ENCODE assay signal across 8 cellular contexts in the genomic region with DNA sequence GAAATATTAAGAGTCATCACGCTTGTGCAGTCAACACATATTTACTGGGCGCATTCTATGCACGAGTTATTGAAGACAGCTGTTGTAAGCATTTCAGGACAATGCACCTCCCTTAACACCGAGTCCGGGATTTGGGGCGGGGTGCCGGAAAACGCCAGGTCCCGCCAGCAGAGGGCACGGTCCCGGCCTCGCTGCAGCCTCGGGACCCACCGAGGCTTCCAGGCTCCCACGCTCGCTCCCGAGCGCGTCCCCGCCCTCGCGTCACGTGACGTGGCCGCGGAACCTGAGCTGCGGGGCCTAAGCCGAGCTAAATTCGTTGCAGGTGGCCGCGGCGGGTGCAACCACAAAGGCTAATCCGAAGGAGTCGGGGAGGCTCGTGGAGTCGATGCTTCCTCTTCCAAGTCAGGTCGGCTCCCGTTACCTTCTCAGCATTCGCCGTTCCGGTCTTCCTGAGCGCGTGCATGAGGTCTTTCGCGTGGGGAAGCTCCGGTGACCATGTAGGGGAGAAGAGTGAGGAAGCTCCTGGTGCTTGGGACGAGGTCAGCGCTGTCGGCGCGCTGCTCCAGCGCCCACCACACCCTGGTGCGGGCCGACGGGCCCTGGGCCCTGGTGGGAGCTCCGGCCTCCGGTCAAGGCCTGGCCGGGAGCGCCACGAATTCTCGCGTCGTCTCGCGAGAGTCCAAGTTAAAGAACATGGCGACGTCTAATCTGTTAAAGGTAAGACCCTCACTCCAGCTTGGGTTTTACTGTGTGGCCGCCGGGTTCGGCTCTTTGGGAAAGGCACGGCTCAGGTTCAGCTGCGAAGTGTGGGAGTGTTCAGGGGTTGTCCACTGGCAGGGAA. TPM values are rescaled to one million over a fixed set of nuclear protein-coding genes. Genes with fewer than 3 reads are reported as not detected.
DNase-seq lines count a peak whose midpoint lies in the region; ATAC-seq and FAIRE-seq lines count a peak whose summit lies in the region.

CUL5 (plus strand) TSS at position 243 of the 841 bp plus-strand sequence; CDS start at position 694, 451 bp downstream.

- peaks cover 4% of the 10 kb centered on the region for H3K36me3 Mint-ChIP-seq in activated CD4-positive, alpha-beta T cell treated with anti-CD3 and anti-CD28 coated beads, Interleukin-2, amount 10 ng/mL, durations not matched to agents 24 days and 14 days (ENCODE audit: low read depth)

- DNase-seq in C1 segment of cervical spinal cord (lab: John Stamatoyannopoulos, UW) (peak; percentile 48 to 93 (median 84)), GM19239 (ENCODE audit: insufficient read length, low spot score) (peak; percentile 80), NCI-H524 (lab: John Stamatoyannopoulos, UW) (peak; percentile 72 to 88), cortex of kidney (lab: John Stamatoyannopoulos, UW) (peak; percentile 34), left lobe of liver (ENCODE audit: low spot score) (peak; percentile 94)
- DNase-seq in activated CD4-positive, alpha-beta T cell treated with anti-CD3 and anti-CD28 coated beads, Interleukin-2, amount 10 ng/mL, durations not matched to agents 24 days and 14 days: peak; percentile 97
- DNase-seq in stimulated activated CD4-positive, alpha-beta T cell treated with anti-CD3 and anti-CD28 coated beads, Interleukin-2, amount 100 ng/mL, for 4 hours (ENCODE audit: low read depth): peak; percentile 85

- no peaks in the 10 kb centered on the region for H3K27me3 Mint-ChIP-seq in activated CD4-positive, alpha-beta T cell treated with anti-CD3 and anti-CD28 coated beads, Interleukin-2, amount 10 ng/mL, durations not matched to agents 24 days and 14 days

- peak; percentile 78 for ATAC-seq in HG03457 (IDR thresholded peaks at IDR 0.05; ENCODE audit: unreplicated experiment)
- ATAC-seq in left lobe of liver: peak; percentile 96

- no peaks in the 10 kb centered on the region for H3K9me3 Mint-ChIP-seq in activated CD4-positive, alpha-beta T cell treated with anti-CD3 and anti-CD28 coated beads, Interleukin-2, amount 10 ng/mL, durations not matched to agents 24 days and 14 days

- H3K27ac Mint-ChIP-seq in activated CD4-positive, alpha-beta T cell treated with anti-CD3 and anti-CD28 coated beads, Interleukin-2, amount 10 ng/mL, durations not matched to agents 24 days and 14 days: peak within 1 kb of the TSS; percentile 97

- peak within 1 kb of the TSS; percentile 98 for H3K4me3 Mint-ChIP-seq in activated CD4-positive, alpha-beta T cell treated with anti-CD3 and anti-CD28 coated beads, Interleukin-2, amount 10 ng/mL, durations not matched to agents 24 days and 14 days

- peak; percentile 95 for FAIRE-seq in GM19239 (lab: Jason Lieb, UNC)

- H3K4me1 Mint-ChIP-seq in activated CD4-positive, alpha-beta T cell treated with anti-CD3 and anti-CD28 coated beads, Interleukin-2, amount 10 ng/mL, durations not matched to agents 24 days and 14 days: peaks cover 18% of the 10 kb centered on the region

- intact Hi-C loops in activated CD4-positive, alpha-beta T cell treated with anti-CD3 and anti-CD28 coated beads, Interleukin-2, amount 10 ng/mL, durations not matched to agents 24 days and 14 days (cut with micrococcal nuclease): loop anchor here (1.0 to 2.0 kb wide), 7 partner anchors 16 to 656 kb away; partner anchors contain the start of genes ACAT1, C11orf65, DDX10 and RAB39A

RNA-seq across cellular contexts. Expression of gene CUL5, which starts in this region (rescaled TPM):
- total RNA-seq in activated CD4-positive, alpha-beta T cell treated with anti-CD3 and anti-CD28 coated beads, Interleukin-2, amount 10 ng/mL, durations not matched to agents 24 days and 14 days: 38.0 and 40.1 TPM in 2 replicates
- 19.1 TPM for total RNA-seq in left lobe of liver

Comparison
In these comparisons a context has a peak if more than half of its experiments do, and no peak if none do; other contexts are left out.
1. Peak in every context shown above with its lines: DNase-seq and ATAC-seq.
2. DNase-seq: peak in every context shown above with its lines; median percentile 97 in activated CD4-positive, alpha-beta T cell treated with anti-CD3 and anti-CD28 coated beads, Interleukin-2, amount 10 ng/mL, durations not matched to agents 24 days and 14 days; 94 in left lobe of liver; 85 in stimulated activated CD4-positive, alpha-beta T cell treated with anti-CD3 and anti-CD28 coated beads, Interleukin-2, amount 100 ng/mL, for 4 hours; 84 in C1 segment of cervical spinal cord; 80 in GM19239; 80 in NCI-H524; 34 in cortex of kidney.